In genomic region chr2:102473020-102473419, GRCh38 we compare ENCODE assay signal across 9 cellular contexts. TPM values are rescaled to one million over a fixed set of nuclear protein-coding genes. Genes with fewer than 3 reads are reported as not detected.
DNase-seq lines count a peak whose midpoint lies in the region; ATAC-seq and TF ChIP-seq lines count a peak whose summit lies in the region.
"Had no signal": no experiment of that assay in that cellular context is flagged by ENCODE, and none has a peak within 500 bp of the region (broad histone marks: within the 10 kb centered on the region; RNA-seq: fewer than 3 reads in every experiment).

Gene SLC9A4, plus strand, starts transcription at chr2:102473226. Its CDS starts 534 bp downstream, at chr2:102473760.

- no peaks in the 10 kb centered on the region for H3K27me3 ChIP-seq in tibial nerve

- peak; percentile 70 for ATAC-seq in GM19467 (IDR thresholded peaks at IDR 0.05; ENCODE audit: unreplicated experiment)
- no peak for ATAC-seq in activated T-helper 17 cell treated with anti-CD3 and anti-CD28 coated beads, Interleukin-2, amount 50 U/mL, for 72 hours (replicated peaks)

- H3K27ac Mint-ChIP-seq in endothelial cell (ENCODE audit: unreplicated experiment) (no peak within 1 kb of the TSS), nephron (no peak within 1 kb of the TSS)
- H3K27ac Mint-ChIP-seq in activated T-helper 17 cell treated with anti-CD3 and anti-CD28 coated beads, Interleukin-2, amount 50 U/mL, for 72 hours, result no peak within 1 kb of the TSS
- H3K27ac Mint-ChIP-seq: activated naive CD4-positive, alpha-beta T cell treated with anti-CD3 and anti-CD28 coated beads, Interleukin-2, amount 50 U/mL, for 72 hours had no signal

- 7 to 12% methylated on average over 3 of the region's 3 CpGs for WGBS in tibial nerve, 2 donors

- TF ChIP-seq EP300 in tibial nerve (IDR thresholded peaks at IDR 0.05), result no peak

- no peaks in the 10 kb centered on the region for H3K9me3 Mint-ChIP-seq in endothelial cell (ENCODE audit: unreplicated experiment)
- H3K9me3 Mint-ChIP-seq in nephron, result peaks cover 21% of the 10 kb centered on the region
- H3K9me3 Mint-ChIP-seq in activated T-helper 17 cell treated with anti-CD3 and anti-CD28 coated beads, Interleukin-2, amount 50 U/mL, for 72 hours, result peaks cover 13% of the 10 kb centered on the region

- DNase-seq in DMS79 (lab: John Stamatoyannopoulos, UW) (peak; percentile 8), MV-4-11 (lab: John Stamatoyannopoulos, UW) (peak; percentile 31), endothelial cell (ENCODE audit: low spot score) (peak; percentile 49), tibial nerve (ENCODE audit: low spot score in 2 of 2) (peak; percentile 23 to 58)
- peak; percentile 73 for DNase-seq in activated CD4-positive, alpha-beta T cell treated with anti-CD3 and anti-CD28 coated beads for 48 hours

- H3K4me3 Mint-ChIP-seq in endothelial cell (ENCODE audit: unreplicated experiment), result no peak within 1 kb of the TSS
- H3K4me3 Mint-ChIP-seq in nephron, result no peak within 1 kb of the TSS
- H3K4me3 Mint-ChIP-seq in activated T-helper 17 cell treated with anti-CD3 and anti-CD28 coated beads, Interleukin-2, amount 50 U/mL, for 72 hours, result no peak within 1 kb of the TSS

- H3K4me1 ChIP-seq in tibial nerve, result no peaks in the 10 kb centered on the region

- peak; percentile 83 for TF ChIP-seq CTCF in endothelial cell (IDR thresholded peaks at IDR 0.05; ENCODE audit: unreplicated experiment)
- TF ChIP-seq CTCF in nephron (IDR thresholded peaks at IDR 0.05; ENCODE audit: unreplicated experiment in 3 of 3), result peak; percentile 83 to 93 (median 87)
- TF ChIP-seq CTCF in tibial nerve (IDR thresholded peaks at IDR 0.05), result peak; percentile 63 to 76 (median 67)

- H3K27ac ChIP-seq in tibial nerve, result no peak within 1 kb of the TSS

- H3K4me1 Mint-ChIP-seq in endothelial cell (ENCODE audit: unreplicated experiment), result no peaks in the 10 kb centered on the region
- peaks cover 8% of the 10 kb centered on the region for H3K4me1 Mint-ChIP-seq in nephron
- H3K4me1 Mint-ChIP-seq in activated T-helper 17 cell treated with anti-CD3 and anti-CD28 coated beads, Interleukin-2, amount 50 U/mL, for 72 hours, result peaks cover 4% of the 10 kb centered on the region

- H3K27me3 Mint-ChIP-seq in endothelial cell (ENCODE audit: unreplicated experiment) (no peaks in the 10 kb centered on the region), nephron (ENCODE audit: low read depth) (peaks cover 2% of the 10 kb centered on the region)
- H3K27me3 Mint-ChIP-seq in activated T-helper 17 cell treated with anti-CD3 and anti-CD28 coated beads, Interleukin-2, amount 50 U/mL, for 72 hours, result peaks cover 35% of the 10 kb centered on the region

- no peak for TF ChIP-seq POLR2A in tibial nerve (IDR thresholded peaks at IDR 0.05)

- H3K36me3 Mint-ChIP-seq in endothelial cell (ENCODE audit: low read depth, unreplicated experiment), result peaks cover 5% of the 10 kb centered on the region
- no peaks in the 10 kb centered on the region for H3K36me3 Mint-ChIP-seq in nephron (ENCODE audit: low read depth)
- H3K36me3 Mint-ChIP-seq in activated T-helper 17 cell treated with anti-CD3 and anti-CD28 coated beads, Interleukin-2, amount 50 U/mL, for 72 hours (ENCODE audit: low read depth), result no peaks in the 10 kb centered on the region

- no peaks in the 10 kb centered on the region for H3K36me3 ChIP-seq in tibial nerve

- H3K9me3 ChIP-seq in tibial nerve, result peaks cover 0 to 21% (median 3%) of the 10 kb centered on the region in 4 donors

- no peak within 1 kb of the TSS for H3K4me3 ChIP-seq in tibial nerve

RNA-seq across cellular contexts. Expression of gene SLC9A4, which starts in this region (rescaled TPM):
- 0.08 TPM for total RNA-seq in endothelial cell (ENCODE audit: unreplicated experiment)
- under 1 TPM in 1 of 4 donors, not detected in 3; 0.30 TPM for total RNA-seq in tibial nerve
- under 1 TPM; 0.11 TPM for total RNA-seq in activated T-helper 17 cell treated with anti-CD3 and anti-CD28 coated beads, Interleukin-2, amount 50 U/mL, for 72 hours

Comparison
In these comparisons a context has a peak if more than half of its experiments do, and no peak if none do; other contexts are left out.
1. Peak in DNase-seq in endothelial cell; RNA of the gene not detected or under 1 TPM.
2. Peak in DNase-seq in tibial nerve; RNA of the gene not detected or under 1 TPM.
3. DNase-seq: peak in every context shown above with its lines; median percentile 73 in activated CD4-positive, alpha-beta T cell treated with anti-CD3 and anti-CD28 coated beads for 48 hours; 49 in endothelial cell; 40 in tibial nerve; 31 in MV-4-11; 8 in DMS79.